In genomic region chr7:116689787-116690186, GRCh38 we compare ENCODE assay signal across 14 cellular contexts. TPM values are rescaled to one million over a fixed set of nuclear protein-coding genes. Genes with fewer than 3 reads are reported as not detected.
DNase-seq lines count a peak whose midpoint lies in the region; ATAC-seq, FAIRE-seq and TF ChIP-seq lines count a peak whose summit lies in the region.
"Had no signal": no experiment of that assay in that cellular context is flagged by ENCODE, and none has a peak within 500 bp of the region (broad histone marks: within the 10 kb centered on the region; RNA-seq: fewer than 3 reads in every experiment).

No MANE protein-coding gene starts in this region.

- H2BK120ac ChIP-seq in IMR-90 (ENCODE audit: low read depth, low read length): peak overlapping the region; percentile 21

- no peaks in the 10 kb centered on the region for H3K27me3 ChIP-seq in ACC112 (ENCODE audit: insufficient read depth, low read length)
- H3K27me3 ChIP-seq in IMR-90 (ENCODE audit: control insufficient read depth, insufficient read depth, low read length): no peaks in the 10 kb centered on the region
- no peaks in the 10 kb centered on the region for H3K27me3 ChIP-seq in keratinocyte (ENCODE audit: control insufficient read depth, extremely low read depth, insufficient read depth, low read length)
- no peaks in the 10 kb centered on the region for H3K27me3 ChIP-seq in body of pancreas
- no peaks in the 10 kb centered on the region for H3K27me3 ChIP-seq in hepatocyte
- H3K27me3 ChIP-seq: adrenal gland had no signal

- H3K9ac ChIP-seq in IMR-90 (ENCODE audit: low read depth, low read length) (no peak overlapping the region; the same call in 1 of the 2 replicates), keratinocyte (ENCODE audit: control insufficient read depth, extremely low read depth, insufficient read depth, low read length) (peak overlapping the region; percentile 51)

- H3K36me3 ChIP-seq in ACC112 (ENCODE audit: insufficient read depth, low read length) (peaks cover 8% of the 10 kb centered on the region; the same call in 1 of the 2 replicates), IMR-90 (ENCODE audit: control insufficient read depth, insufficient read depth, low read length) (no peaks in the 10 kb centered on the region), keratinocyte (ENCODE audit: control insufficient read depth in 2 of 2, extremely low read depth in 1 of 2, insufficient read depth in 2 of 2, low read length in 2 of 2) (peaks cover 5 to 24% of the 10 kb centered on the region in 2 experiments), body of pancreas (replicated peaks in 1 of 2; ENCODE audit: insufficient read depth in 1 of 2, low read depth in 2 of 2) (no peaks in the 10 kb centered on the region), hepatocyte (replicated peaks; ENCODE audit: insufficient read depth, low read depth) (no peaks in the 10 kb centered on the region)
- H3K36me3 ChIP-seq: adrenal gland had no signal

- H4K8ac ChIP-seq in IMR-90 (ENCODE audit: low read depth in 2 of 2, low read length in 2 of 2): peak overlapping the region; percentile 41 to 45; a peak in 2 of 4 replicates

- intact Hi-C loops in IMR-90 (cut with micrococcal nuclease): loop anchor here (5.0 kb wide), 1 partner anchor 98 kb away; no protein-coding TSS in a partner anchor
- intact Hi-C loops in body of pancreas (cut with DNase I): no loop called here

- FAIRE-seq in keratinocyte (lab: Jason Lieb, UNC) (no peak), urothelium cell line (lab: Jason Lieb, UNC) (no peak)

- TF ChIP-seq CTCF in IMR-90 (conservative IDR thresholded peaks at IDR 0.05; ENCODE audit: low read depth, low read length) (no peak), keratinocyte (optimal IDR thresholded peaks at IDR 0.05 in 1 of 3, IDR thresholded peaks at IDR 0.05 in 1 of 3, conservative IDR thresholded peaks at IDR 0.05 in 1 of 3; ENCODE audit: extremely low read depth in 1 of 3, insufficient read depth in 2 of 3, low read length in 3 of 3) (no peak), body of pancreas (IDR thresholded peaks at IDR 0.05) (no peak), hepatocyte (IDR thresholded peaks at IDR 0.05; ENCODE audit: poor library complexity) (no peak)

- no CpG with 5 or more reads among the region's 4 CpGs for WGBS in IMR-90 (ENCODE audit: extremely low coverage in 2 of 2, insufficient read length in 1 of 2), 2 experiments
- WGBS in body of pancreas, 2 donors: 66 to 84% methylated on average over 4 of the region's 4 CpGs
- WGBS in hepatocyte (ENCODE audit: low lambda C conversion rate, missing lambda C conversion rate): 84% methylated on average over 4 of the region's 4 CpGs

- H3K79me2 ChIP-seq in ACC112 (ENCODE audit: control insufficient read depth, insufficient read depth, low read length, unreplicated experiment) (peaks cover 66% of the 10 kb centered on the region), keratinocyte (ENCODE audit: control insufficient read depth, insufficient read depth, low read length) (peaks cover 69% of the 10 kb centered on the region), hepatocyte (peaks cover 15% of the 10 kb centered on the region)

- peak overlapping the region; percentile 56 for H2BK20ac ChIP-seq in IMR-90 (ENCODE audit: low read depth, low read length)

- no peak overlapping the region for H3K56ac ChIP-seq in IMR-90 (ENCODE audit: extremely low read depth, insufficient read depth, low read length)

- no peak for TF ChIP-seq POLR2A in IMR-90 (IDR thresholded peaks at IDR 0.05; ENCODE audit: low read depth, low read length)
- TF ChIP-seq POLR2A in body of pancreas (IDR thresholded peaks at IDR 0.05): no peak

- peak overlapping the region; percentile 17 for H2AK5ac ChIP-seq in IMR-90 (ENCODE audit: low read depth, low read length)

- peaks cover 3% of the 10 kb centered on the region; the same call in 1 of the 2 replicates for H3K9me1 ChIP-seq in IMR-90 (ENCODE audit: insufficient read depth, low read length)
- no peaks in the 10 kb centered on the region for H3K9me1 ChIP-seq in keratinocyte (ENCODE audit: control insufficient read depth, extremely low read depth, insufficient read depth, low read length)

- no peak overlapping the region for H3K4me2 ChIP-seq in IMR-90 (ENCODE audit: low read depth, low read length)
- H3K4me2 ChIP-seq in keratinocyte (ENCODE audit: control insufficient read depth, extremely low read depth, insufficient read depth, low read depth, low read length): peak overlapping the region; percentile 65
- no peak overlapping the region for H3K4me2 ChIP-seq in hepatocyte

- peak overlapping the region; percentile 35 for H2BK5ac ChIP-seq in IMR-90 (ENCODE audit: low read depth, low read length, poor library complexity, severe bottlenecking)

- peak overlapping the region; percentile 77 for H4K5ac ChIP-seq in IMR-90 (ENCODE audit: low read depth, low read length)

- in situ Hi-C loops in IMR-90 (cut with MboI; ENCODE audit: low sequenced_read_pairs): no loop called here

- H3K4ac ChIP-seq in IMR-90 (ENCODE audit: low read depth, low read length): peak overlapping the region; percentile 29; the same call in 1 of the 2 replicates

- peak overlapping the region; percentile 59 for H4K91ac ChIP-seq in IMR-90 (ENCODE audit: insufficient read depth, low read depth, low read length)

- H2AK9ac ChIP-seq in IMR-90 (replicated peaks; ENCODE audit: low read depth, low read length, poor library complexity): no peak overlapping the region

- H3K79me1 ChIP-seq in IMR-90 (ENCODE audit: low read depth in 1 of 2, low read length in 2 of 2): peaks cover 36 to 46% of the 10 kb centered on the region in 2 experiments

- no peaks in the 10 kb centered on the region for H3K9me2 ChIP-seq in hepatocyte (replicated peaks; ENCODE audit: insufficient read depth)

- peak overlapping the region; percentile 91 for H3K27ac ChIP-seq in ACC112 (ENCODE audit: low read depth, low read length)
- H3K27ac ChIP-seq in IMR-90 (ENCODE audit: insufficient read depth, low read length): peak overlapping the region; percentile 51
- H3K27ac ChIP-seq in keratinocyte (ENCODE audit: control insufficient read depth, insufficient read depth, low read length): peak overlapping the region; percentile 88
- no peak overlapping the region for H3K27ac ChIP-seq in body of pancreas
- H3K27ac ChIP-seq in hepatocyte: no peak overlapping the region
- H3K27ac ChIP-seq: adrenal gland had no signal

- BruUV-seq in IMR-90 (replicated peaks; lab: Mats Ljungman, UMichigan): no TSS peak

- POLR2A ChIA-PET in IMR-90 (lab: Charles Lee; ENCODE audit: unreplicated experiment): no interaction called here

- peak; percentile 10; the same call in 1 of the 2 replicates for ATAC-seq in IMR-90 (ENCODE audit: low read depth)
- no peak for ATAC-seq in body of pancreas
- ATAC-seq: T-helper 17 cell had no signal

- DNase-seq in IMR-90 (no peak), RPMI8226 (peak; percentile 11), keratinocyte (ENCODE audit: low read depth, low spot score) (no peak), body of pancreas (no peak), urothelium cell line (ENCODE audit: low spot score) (no peak), AG20443 (ENCODE audit: low spot score) (no peak), hepatocyte (ENCODE audit: low spot score) (no peak)
- DNase-seq: activated CD4-positive, alpha-beta T cell treated with anti-CD3 and anti-CD28 coated beads for 4 hours; activated T-cell treated with anti-CD3 and anti-CD28 coated beads, Interleukin-2, amount 50 U/mL, for 1 hour; adrenal gland; NCI-H2029; T-helper 17 cell; trophoblast cell had no signal

- 0 out of 2 replicates have a peak overlapping the region, but pooled peaks have one; percentile 22 for H3K14ac ChIP-seq in IMR-90 (replicated peaks; ENCODE audit: low read depth, low read length)

- H3K4me3 ChIP-seq in ACC112 (ENCODE audit: low read depth, low read length) (no peak overlapping the region), IMR-90 (ENCODE audit: insufficient read depth, low read depth, low read length) (no peak overlapping the region), keratinocyte (ENCODE audit: control insufficient read depth in 2 of 3, extremely low read depth in 1 of 3, insufficient read depth in 2 of 3, low read depth in 1 of 3, low read length in 3 of 3) (peak overlapping the region in 1 of 3 experiments; percentile 4), body of pancreas (no peak overlapping the region), hepatocyte (no peak overlapping the region)
- H3K4me3 ChIP-seq: adrenal gland had no signal

- dilution Hi-C loops in IMR-90 (cut with HindIII; ENCODE audit: low sequenced_read_pairs, unreplicated experiment) (no loop called here), keratinocyte (cut with MboI; ENCODE audit: extremely low pct_ligation_motif_present, low sequenced_read_pairs) (no loop called here)

- no peak overlapping the region for H3K23ac ChIP-seq in IMR-90 (ENCODE audit: low read depth, low read length)

- H3K9me3 ChIP-seq in IMR-90 (ENCODE audit: control insufficient read depth, insufficient read depth, low read length) (no peaks in the 10 kb centered on the region), keratinocyte (ENCODE audit: control insufficient read depth, low read depth, low read length) (no peaks in the 10 kb centered on the region), body of pancreas (no peaks in the 10 kb centered on the region), hepatocyte (ENCODE audit: low read depth) (no peaks in the 10 kb centered on the region)
- H3K9me3 ChIP-seq: adrenal gland had no signal

- CTCF ChIA-PET in IMR-90 (lab: Yijun Ruan, JAX): no interaction called here

- peak overlapping the region; percentile 85 for H3K18ac ChIP-seq in IMR-90 (ENCODE audit: low read depth, low read length)

- H2BK15ac ChIP-seq in IMR-90 (ENCODE audit: low read depth, low read length): peak overlapping the region; percentile 46; the same call in 1 of the 3 replicates

- H4K20me1 ChIP-seq in IMR-90 (ENCODE audit: insufficient read depth, low read length): no peaks in the 10 kb centered on the region
- H4K20me1 ChIP-seq in keratinocyte (ENCODE audit: control insufficient read depth, extremely low read depth, insufficient read depth, low read length): no peaks in the 10 kb centered on the region
- no peaks in the 10 kb centered on the region for H4K20me1 ChIP-seq in hepatocyte (ENCODE audit: insufficient read depth, poor library complexity, severe bottlenecking)

- TF ChIP-seq RAD21 in IMR-90 (IDR thresholded peaks at IDR 0.05; ENCODE audit: low read length): no peak

- H3K4me1 ChIP-seq in ACC112 (ENCODE audit: control insufficient read depth, insufficient read depth, low read length, unreplicated experiment) (peaks cover 82% of the 10 kb centered on the region), IMR-90 (ENCODE audit: control insufficient read depth, insufficient read depth, low read length) (peaks cover 15% of the 10 kb centered on the region), keratinocyte (ENCODE audit: control insufficient read depth, extremely low read depth, insufficient read depth, low read length) (peaks cover 85% of the 10 kb centered on the region), body of pancreas (peaks cover 17% of the 10 kb centered on the region), hepatocyte (ENCODE audit: insufficient read depth) (no peaks in the 10 kb centered on the region)
- H3K4me1 ChIP-seq: adrenal gland had no signal

- H2AFZ ChIP-seq in ACC112 (ENCODE audit: low read length, unreplicated experiment) (peak overlapping the region; percentile 3), IMR-90 (replicated peaks; ENCODE audit: low read length, poor library complexity) (no peak overlapping the region), keratinocyte (ENCODE audit: control insufficient read depth, low read length) (no peak overlapping the region), hepatocyte (no peak overlapping the region)

RNA-seq across cellular contexts. Expression of gene MET, which starts 17.8 kb away (rescaled TPM):
- 68.0 and 84.6 TPM in 2 replicates for total RNA-seq in IMR-90 (2012; rRNA removed)
- polyA plus RNA-seq in IMR-90 (2012; rRNA removed): 14.5 and 15.0 TPM in 2 replicates
- 7.0 and 7.9 TPM in 2 replicates for polyA plus RNA-seq in IMR-90 (2012; cell fraction: cytosol; rRNA removed)
- 3.0 and 10.6 TPM in 2 replicates for polyA plus RNA-seq in IMR-90 (2012; cell fraction: nucleus; rRNA removed; ENCODE audit: low replicate concordance)
- 99.8 to 119 TPM (median 117 TPM) in 3 replicates for polyA plus RNA-seq in keratinocyte
- 34.1 TPM for polyA plus RNA-seq in keratinocyte (2011; ENCODE audit: low read depth)
- 24.7 and 50.5 TPM in 2 replicates for polyA plus RNA-seq in keratinocyte (2011; cell fraction: cytosol; rRNA removed)
- polyA plus RNA-seq in keratinocyte (2011; cell fraction: nucleus; rRNA removed): 132 and 150 TPM in 2 replicates
- polyA plus RNA-seq in keratinocyte (2012; ENCODE audit: low replicate concordance): 32.0 and 81.0 TPM in 2 replicates
- polyA minus RNA-seq in keratinocyte: 224 to 424 TPM (median 361 TPM) in 3 replicates
- 122 TPM for polyA minus RNA-seq in keratinocyte (2011; cell fraction: cytosol; rRNA and poly(A)+ RNA removed)
- polyA minus RNA-seq in keratinocyte (2011; cell fraction: nucleus; rRNA and poly(A)+ RNA removed): 390 and 658 TPM in 2 replicates
- 10 to 100 TPM; 21.3 to 23.7 TPM for total RNA-seq in body of pancreas
- 29.3 and 35.7 TPM in 2 replicates for total RNA-seq in hepatocyte
- 6.5 and 12.7 TPM in 2 replicates for polyA plus RNA-seq in hepatocyte

Comparison
In these comparisons a context has a peak if more than half of its experiments do, and no peak if none do; other contexts are left out.
1. H3K27ac ChIP-seq: peak in ACC112 (single experiment), IMR-90 (single experiment) and keratinocyte (single experiment); none in body of pancreas (0 of 4) and hepatocyte (single experiment).